8 cellular contexts compared by ENCODE assay signal in genomic region chr5:784428-785177, GRCh38. TPM values are rescaled to one million over a fixed set of nuclear protein-coding genes. Genes with fewer than 3 reads are reported as not detected.
DNase-seq lines count a peak whose midpoint lies in the region; ATAC-seq and TF ChIP-seq lines count a peak whose summit lies in the region.
"Not testable (repeated sequence)": the region's sequence is repeated elsewhere in the genome, so short reads cannot be mapped to it uniquely, and the experiment has no call there.

TSS of gene ZDHHC11B (minus strand) at chr5:784729. CDS start at chr5:766919, 17,810 bp downstream.

- not testable (repeated sequence) for TF ChIP-seq POLR2A in erythroblast (IDR thresholded peaks at IDR 0.05; ENCODE audit: low read length)

- H3K9me3 Mint-ChIP-seq in activated T-helper 1 cell treated with anti-CD3 and anti-CD28 coated beads, Interleukin-12 subunit alpha, Interleukin-12 subunit beta, Interleukin-2, Interleukin-4 antibody, amounts not matched to agents 30 ng/mL and 10 ng/mL and 1 ng/mL, durations not matched to agents 14 hours and 24 hours and 36 hours, result not testable (repeated sequence)

- intact Hi-C loops in activated T-helper 1 cell treated with anti-CD3 and anti-CD28 coated beads, Interleukin-12 subunit alpha, Interleukin-12 subunit beta, Interleukin-2, Interleukin-4 antibody, amounts not matched to agents 30 ng/mL and 10 ng/mL and 1 ng/mL, durations not matched to agents 14 hours and 24 hours and 36 hours (cut with micrococcal nuclease), result loop anchor here (2.0 to 5.0 kb wide), 2 partner anchors 92 to 108 kb away; partner anchors contain the start of genes BRD9, TPPP and TRIP13

- ATAC-seq in GM21723 (IDR thresholded peaks at IDR 0.05; ENCODE audit: unreplicated experiment), result peak; percentile 72

- not testable (repeated sequence) for H3K27me3 ChIP-seq in mononuclear cell (ENCODE audit: insufficient read depth, low read length)

- peak within 1 kb of the TSS; percentile 32 for H3K4me3 ChIP-seq in mononuclear cell (ENCODE audit: low read length)

- not testable (repeated sequence) for H3K4me1 ChIP-seq in mononuclear cell (ENCODE audit: insufficient read depth, low read length)

- peak within 1 kb of the TSS; percentile 53 for H3K4me3 Mint-ChIP-seq in activated T-helper 1 cell treated with anti-CD3 and anti-CD28 coated beads, Interleukin-12 subunit alpha, Interleukin-12 subunit beta, Interleukin-2, Interleukin-4 antibody, amounts not matched to agents 30 ng/mL and 10 ng/mL and 1 ng/mL, durations not matched to agents 14 hours and 24 hours and 36 hours

- not testable (repeated sequence) for H3K4me1 Mint-ChIP-seq in activated T-helper 1 cell treated with anti-CD3 and anti-CD28 coated beads, Interleukin-12 subunit alpha, Interleukin-12 subunit beta, Interleukin-2, Interleukin-4 antibody, amounts not matched to agents 30 ng/mL and 10 ng/mL and 1 ng/mL, durations not matched to agents 14 hours and 24 hours and 36 hours (ENCODE audit: low read depth)

- not testable (repeated sequence) for H3K27ac Mint-ChIP-seq in activated T-helper 1 cell treated with anti-CD3 and anti-CD28 coated beads, Interleukin-12 subunit alpha, Interleukin-12 subunit beta, Interleukin-2, Interleukin-4 antibody, amounts not matched to agents 30 ng/mL and 10 ng/mL and 1 ng/mL, durations not matched to agents 14 hours and 24 hours and 36 hours

- H3K9me3 ChIP-seq in mononuclear cell (ENCODE audit: low read depth, low read length), result not testable (repeated sequence)

- not testable (repeated sequence) for H3K36me3 Mint-ChIP-seq in activated T-helper 1 cell treated with anti-CD3 and anti-CD28 coated beads, Interleukin-12 subunit alpha, Interleukin-12 subunit beta, Interleukin-2, Interleukin-4 antibody, amounts not matched to agents 30 ng/mL and 10 ng/mL and 1 ng/mL, durations not matched to agents 14 hours and 24 hours and 36 hours (ENCODE audit: low read depth)

- H3K27me3 Mint-ChIP-seq in activated T-helper 1 cell treated with anti-CD3 and anti-CD28 coated beads, Interleukin-12 subunit alpha, Interleukin-12 subunit beta, Interleukin-2, Interleukin-4 antibody, amounts not matched to agents 30 ng/mL and 10 ng/mL and 1 ng/mL, durations not matched to agents 14 hours and 24 hours and 36 hours (ENCODE audit: insufficient read depth), result not testable (repeated sequence)

- DNase-seq in CMK (ENCODE audit: low read depth) (peak; percentile 18), Kasumi-1 (lab: John Stamatoyannopoulos, UW) (peak; percentile 35 to 48), RPMI7951 (ENCODE audit: low read depth) (peak; percentile 53), erythroblast (lab: John Stamatoyannopoulos, UW) (peak; percentile 66 to 69)
- DNase-seq in activated T-helper 1 cell treated with anti-CD3 and anti-CD28 coated beads, Interleukin-12 subunit alpha, Interleukin-12 subunit beta, Interleukin-2, Interleukin-4 antibody, amounts not matched to agents 30 ng/mL and 10 ng/mL and 1 ng/mL, durations not matched to agents 14 hours and 24 hours and 36 hours (ENCODE audit: low spot score), result peak; percentile 80
- DNase-seq in stimulated activated CD8-positive, alpha-beta memory T cell treated with anti-CD3 and anti-CD28 coated beads, Interleukin-12 subunit alpha, Interleukin-12 subunit beta, amount 100 ng/mL, for 4 hours (ENCODE audit: low read depth), result peak; percentile 80

RNA-seq across cellular contexts. Expression of gene ZDHHC11B, which starts in this region (rescaled TPM):
- total RNA-seq in RPMI7951 (2014; rRNA removed; shearing (Covaris generic)), result not detected in 2 replicates
- not detected in 2 replicates for total RNA-seq in activated T-helper 1 cell treated with anti-CD3 and anti-CD28 coated beads, Interleukin-12 subunit alpha, Interleukin-12 subunit beta, Interleukin-2, Interleukin-4 antibody, amounts not matched to agents 30 ng/mL and 10 ng/mL and 1 ng/mL, durations not matched to agents 14 hours and 24 hours and 36 hours
- total RNA-seq in mononuclear cell, result 0.73 TPM

Comparison
In these comparisons a context has a peak if more than half of its experiments do, and no peak if none do; other contexts are left out.
1. Peak in every context shown above with its lines: DNase-seq, ATAC-seq and H3K4me3 ChIP-seq.
2. Peak in DNase-seq in RPMI7951; RNA of the gene not detected or under 1 TPM.
3. Peak in DNase-seq in activated T-helper 1 cell treated with anti-CD3 and anti-CD28 coated beads, Interleukin-12 subunit alpha, Interleukin-12 subunit beta, Interleukin-2, Interleukin-4 antibody, amounts not matched to agents 30 ng/mL and 10 ng/mL and 1 ng/mL, durations not matched to agents 14 hours and 24 hours and 36 hours; RNA of the gene not detected or under 1 TPM.
4. DNase-seq: peak in every context shown above with its lines; median percentile 80 in activated T-helper 1 cell treated with anti-CD3 and anti-CD28 coated beads, Interleukin-12 subunit alpha, Interleukin-12 subunit beta, Interleukin-2, Interleukin-4 antibody, amounts not matched to agents 30 ng/mL and 10 ng/mL and 1 ng/mL, durations not matched to agents 14 hours and 24 hours and 36 hours; 80 in stimulated activated CD8-positive, alpha-beta memory T cell treated with anti-CD3 and anti-CD28 coated beads, Interleukin-12 subunit alpha, Interleukin-12 subunit beta, amount 100 ng/mL, for 4 hours; 68 in erythroblast; 53 in RPMI7951; 42 in Kasumi-1; 18 in CMK.